12 cellular contexts compared by ENCODE assay signal in genomic region chr5:73901455-73901854, GRCh38.
DNase-seq lines count a peak whose midpoint lies in the region; ATAC-seq and TF ChIP-seq lines count a peak whose summit lies in the region.
"Had no signal": no experiment of that assay in that cellular context is flagged by ENCODE, and none has a peak within 500 bp of the region (broad histone marks: within the 10 kb centered on the region; RNA-seq: fewer than 3 reads in every experiment).

No MANE protein-coding gene starts in this region.

- H3K18ac ChIP-seq in IMR-90 (ENCODE audit: low read depth, low read length) = peak overlapping the region; percentile 37; the same call in 1 of the 2 replicates

- no peak overlapping the region for H3K27ac ChIP-seq in C4-2B
- no peak overlapping the region for H3K27ac ChIP-seq in IMR-90 (ENCODE audit: insufficient read depth, low read length)
- peak overlapping the region in 2 of 3 donors; percentile 39 to 52 for H3K27ac ChIP-seq in right lobe of liver
- H3K27ac ChIP-seq: sigmoid colon had no signal

- H3K27me3 ChIP-seq in IMR-90 (ENCODE audit: control insufficient read depth, insufficient read depth, low read length) (no peaks in the 10 kb centered on the region), right lobe of liver (no peaks in the 10 kb centered on the region)
- H3K27me3 ChIP-seq: sigmoid colon had no signal

- intact Hi-C loops in IMR-90 (cut with micrococcal nuclease) = loop anchor here (1.0 to 10.0 kb wide), 3 partner anchors 134 to 1013 kb away; no protein-coding TSS in a partner anchor
- intact Hi-C loops in right lobe of liver (cut with DNase I) = loop anchor here (5.0 to 10.0 kb wide), 2 partner anchors 743 to 746 kb away; partner anchors contain the start of gene ENC1 (in 1 of the 2)

- no peak overlapping the region for H3K4me2 ChIP-seq in IMR-90 (ENCODE audit: low read depth, low read length)

- peak overlapping the region; percentile 1; the same call in 1 of the 2 replicates for H3K4ac ChIP-seq in IMR-90 (ENCODE audit: low read depth, low read length)

- no CpG with 5 or more reads among the region's 4 CpGs for WGBS in IMR-90 (ENCODE audit: extremely low coverage in 2 of 2, insufficient read length in 1 of 2), 2 experiments
- WGBS in right lobe of liver (ENCODE audit: insufficient coverage, low coverage, low lambda C conversion rate, missing lambda C conversion rate) = 7% methylated on average over 4 of the region's 4 CpGs

- TF ChIP-seq CTCF in C4-2B (conservative IDR thresholded peaks at IDR 0.05) (peak; percentile 16), IMR-90 (conservative IDR thresholded peaks at IDR 0.05; ENCODE audit: low read depth, low read length) (peak; percentile 8; the same call in 1 of the 2 replicates), WTC11 (IDR thresholded peaks at IDR 0.05) (no peak), right lobe of liver (IDR thresholded peaks at IDR 0.05) (peak in 3 of 4 donors; percentile 35 to 45 (median 38))

- H3K27ac Mint-ChIP-seq in WTC11 = no peak overlapping the region

- BruUV-seq in IMR-90 (replicated peaks; lab: Mats Ljungman, UMichigan) = no TSS peak

- H4K5ac ChIP-seq in IMR-90 (ENCODE audit: low read depth, low read length) = no peak overlapping the region; the same call in 1 of the 2 replicates

- no peak overlapping the region for H3K4me3 Mint-ChIP-seq in WTC11

- H3K36me3 ChIP-seq in IMR-90 (ENCODE audit: control insufficient read depth, insufficient read depth, low read length) (0 out of 2 replicates have a peak, but pooled peaks cover 2% of the 10 kb centered on the region), right lobe of liver (peaks cover 0 to 11% (median 0%) of the 10 kb centered on the region in 4 donors)
- H3K36me3 ChIP-seq: sigmoid colon had no signal

- no peak overlapping the region for H4K91ac ChIP-seq in IMR-90 (ENCODE audit: insufficient read depth, low read depth, low read length)

- no peak for TF ChIP-seq POLR2A in IMR-90 (IDR thresholded peaks at IDR 0.05; ENCODE audit: low read depth, low read length)
- TF ChIP-seq POLR2A in right lobe of liver (IDR thresholded peaks at IDR 0.05) = no peak

- H3K4me1 ChIP-seq in IMR-90 (ENCODE audit: control insufficient read depth, insufficient read depth, low read length) (peaks cover 4% of the 10 kb centered on the region), right lobe of liver (peaks cover 0 to 20% (median 8%) of the 10 kb centered on the region in 4 donors)
- H3K4me1 ChIP-seq: sigmoid colon had no signal

- H4K20me1 ChIP-seq in IMR-90 (ENCODE audit: insufficient read depth, low read length) = no peaks in the 10 kb centered on the region

- no peak overlapping the region for H3K56ac ChIP-seq in IMR-90 (ENCODE audit: extremely low read depth, insufficient read depth, low read length)

- H2BK20ac ChIP-seq in IMR-90 (ENCODE audit: low read depth, low read length) = peak overlapping the region; percentile 8; the same call in 1 of the 2 replicates

- no peaks in the 10 kb centered on the region for H3K27me3 Mint-ChIP-seq in WTC11 (ENCODE audit: low read depth)

- dilution Hi-C loops in IMR-90 (cut with HindIII; ENCODE audit: low sequenced_read_pairs, unreplicated experiment) = no loop called here

- CTCF ChIA-PET in IMR-90 (lab: Yijun Ruan, JAX) = interaction anchor here (0.8 to 1.7 kb wide), 7 partner anchors 8 to 741 kb away, joined by 3 to 12 read pairs (median 3); partner anchors contain the start of gene ENC1
- CTCF ChIA-PET in WTC11 (lab: Charles Lee) = interaction anchor here (1.0 to 1.3 kb wide), 3 partner anchors 9 to 116 kb away, joined by 3 to 4 read pairs (median 3); no protein-coding TSS in a partner anchor

- H3K9ac ChIP-seq in IMR-90 (ENCODE audit: low read depth, low read length) = peak overlapping the region; percentile 15; the same call in 1 of the 2 replicates

- no peak overlapping the region for H2BK15ac ChIP-seq in IMR-90 (ENCODE audit: low read depth, low read length)

- POLR2A ChIA-PET in IMR-90 (lab: Charles Lee; ENCODE audit: unreplicated experiment) = no interaction called here
- POLR2A ChIA-PET in WTC11 (lab: Charles Lee) = no interaction called here

- peaks cover 7% of the 10 kb centered on the region; the same call in 1 of the 2 replicates for H3K9me3 Mint-ChIP-seq in WTC11

- no peaks in the 10 kb centered on the region for H3K9me3 ChIP-seq in IMR-90 (ENCODE audit: control insufficient read depth, insufficient read depth, low read length)
- H3K9me3 ChIP-seq in right lobe of liver = no peaks in the 10 kb centered on the region
- H3K9me3 ChIP-seq: sigmoid colon had no signal

- no peak overlapping the region for H2AK5ac ChIP-seq in IMR-90 (ENCODE audit: low read depth, low read length)

- TF ChIP-seq RAD21 in IMR-90 (IDR thresholded peaks at IDR 0.05; ENCODE audit: low read length) = no peak

- no peaks in the 10 kb centered on the region for H3K36me3 Mint-ChIP-seq in WTC11

- H4K8ac ChIP-seq in IMR-90 (ENCODE audit: low read depth in 2 of 2, low read length in 2 of 2) = peak overlapping the region; percentile 29 to 50; a peak in 1 of 4 replicates

- H3K4me3 ChIP-seq in IMR-90 (ENCODE audit: insufficient read depth, low read depth, low read length) = no peak overlapping the region
- H3K4me3 ChIP-seq in right lobe of liver = no peak overlapping the region
- H3K4me3 ChIP-seq: K562, sigmoid colon had no signal

- ATAC-seq in IMR-90 (ENCODE audit: low read depth) (peak; percentile 25), WTC11 (peak; percentile 36; the same call in 1 of the 2 replicates), right lobe of liver (peak; percentile 75 to 89 (median 81)), HG03025 (IDR thresholded peaks at IDR 0.05; ENCODE audit: low FRiP score, unreplicated experiment) (no peak), HG02623 (IDR thresholded peaks at IDR 0.05; ENCODE audit: unreplicated experiment) (no peak)
- ATAC-seq: K562 had no signal

- H3K14ac ChIP-seq in IMR-90 (replicated peaks; ENCODE audit: low read depth, low read length) = 0 out of 2 replicates have a peak overlapping the region, but pooled peaks have one; percentile 11

- DNase-seq in IMR-90 (no peak), WTC11 (ENCODE audit: low spot score) (no peak), right lobe of liver (peak in 1 of 3 donors; percentile 68), NCI-H128 (lab: John Stamatoyannopoulos, UW; ENCODE audit: unreplicated experiment) (no peak), AML-193 (lab: John Stamatoyannopoulos, UW) (no peak)
- DNase-seq: activated naive CD4-positive, alpha-beta T cell treated with anti-CD3 and anti-CD28 coated beads, Interleukin-2, amount 50 U/mL, for 16 hours; OCI-M1; sigmoid colon had no signal

- no peak overlapping the region for H3K23ac ChIP-seq in IMR-90 (ENCODE audit: low read depth, low read length)

- no peak overlapping the region for H2AK9ac ChIP-seq in IMR-90 (replicated peaks; ENCODE audit: low read depth, low read length, poor library complexity)

- no peak overlapping the region for H2AFZ ChIP-seq in IMR-90 (replicated peaks; ENCODE audit: low read length, poor library complexity)

- H2BK120ac ChIP-seq in IMR-90 (ENCODE audit: low read depth, low read length) = peak overlapping the region; percentile 48; the same call in 1 of the 2 replicates

- in situ Hi-C loops in IMR-90 (cut with MboI; ENCODE audit: low sequenced_read_pairs) = loop anchor here (5.0 to 25.0 kb wide), 2 partner anchors 746 to 1011 kb away; no protein-coding TSS in a partner anchor

- no peaks in the 10 kb centered on the region for H3K79me1 ChIP-seq in IMR-90 (ENCODE audit: low read depth in 1 of 2, low read length in 2 of 2)

- no peaks in the 10 kb centered on the region for H3K9me1 ChIP-seq in IMR-90 (ENCODE audit: insufficient read depth, low read length)

- 0 out of 2 replicates have a peak, but pooled peaks cover 3% of the 10 kb centered on the region for H3K4me1 Mint-ChIP-seq in WTC11

- H2BK5ac ChIP-seq in IMR-90 (ENCODE audit: low read depth, low read length, poor library complexity, severe bottlenecking) = peak overlapping the region; percentile 3

TF ChIP-seq in IMR-90, 13 proteins besides CTCF, POLR2A, EP300 and RAD21:
- TF ChIP-seq MAFK (IDR thresholded peaks at IDR 0.05; ENCODE audit: low read depth, low read length) = no peak
- TF ChIP-seq RCOR1 (IDR thresholded peaks at IDR 0.05; ENCODE audit: insufficient replicate concordance, low read length) = no peak
- TF ChIP-seq FOS (IDR thresholded peaks at IDR 0.05; ENCODE audit: low read depth, low read length) = no peak
- TF ChIP-seq CHD1 (IDR thresholded peaks at IDR 0.05; ENCODE audit: low read depth, low read length) = no peak

TF ChIP-seq in WTC11, 78 proteins besides CTCF, POLR2A, EP300 and RAD21 (continues in another document):
- no peak for TF ChIP-seq SMAD4 (CRISPR knock-in tag; IDR thresholded peaks at IDR 0.05)
- no peak for TF ChIP-seq PRDM15 (CRISPR knock-in tag; IDR thresholded peaks at IDR 0.05)
- no peak for TF ChIP-seq CDX4 (CRISPR knock-in tag; IDR thresholded peaks at IDR 0.05; ENCODE audit: borderline replicate concordance)
- TF ChIP-seq FOXK1 (CRISPR knock-in tag; IDR thresholded peaks at IDR 0.05) = no peak

Comparison
In these comparisons a context has a peak if more than half of its experiments do, and no peak if none do; other contexts are left out.
1. H3K27ac ChIP-seq: peak in right lobe of liver (2 of 3); none in C4-2B (single experiment) and IMR-90 (single experiment).
2. ATAC-seq: peak in IMR-90 (single experiment), WTC11 (single experiment) and right lobe of liver (4 of 4); none in HG03025 (single experiment) and HG02623 (single experiment).